ENCODE assay signal across 1 cellular context in genomic region chr6:148869589-148869988, GRCh38.
TF ChIP-seq lines count a peak whose summit lies in the region.

No MANE protein-coding gene starts in this region.

TF ChIP-seq in GM23338, 12 proteins besides CTCF, POLR2A, EP300 and RAD21 (continued from another document):
- no peak for TF ChIP-seq REST (IDR thresholded peaks at IDR 0.05; ENCODE audit: unreplicated experiment)
TF ChIP-seq in GM23338: peak in this region for 0.
